1 cellular context compared by ENCODE assay signal in the genomic region with DNA sequence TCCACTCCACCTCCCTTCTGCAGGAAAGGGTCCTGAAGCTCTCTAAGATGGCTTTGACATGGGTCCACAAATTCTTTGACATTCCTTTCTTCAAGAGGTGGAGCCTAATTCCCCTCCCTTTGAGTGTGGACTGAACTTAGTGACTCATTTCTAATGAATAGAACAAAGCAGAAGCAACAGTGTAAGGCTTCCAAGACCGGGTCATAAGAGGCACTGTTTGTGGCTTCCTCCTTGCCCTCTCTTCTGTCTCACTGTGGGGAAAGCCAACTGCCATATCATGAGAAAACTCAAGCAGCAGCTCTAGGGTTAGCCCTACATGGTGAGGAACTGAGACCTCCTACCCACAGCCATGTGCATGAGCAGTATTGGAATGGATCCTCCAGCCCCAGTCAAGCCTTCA.
A peak's percentile ranks its signal among the peaks of the same experiment; 100 is the strongest.
TF ChIP-seq lines count a peak whose summit lies in the region.

No MANE protein-coding gene starts in this region.

TF ChIP-seq in K562, 482 proteins besides CTCF, POLR2A, EP300 and RAD21:
- no peak for TF ChIP-seq ZNF695 (CRISPR knock-in tag; IDR thresholded peaks at IDR 0.05)
- TF ChIP-seq, protein P1, sequence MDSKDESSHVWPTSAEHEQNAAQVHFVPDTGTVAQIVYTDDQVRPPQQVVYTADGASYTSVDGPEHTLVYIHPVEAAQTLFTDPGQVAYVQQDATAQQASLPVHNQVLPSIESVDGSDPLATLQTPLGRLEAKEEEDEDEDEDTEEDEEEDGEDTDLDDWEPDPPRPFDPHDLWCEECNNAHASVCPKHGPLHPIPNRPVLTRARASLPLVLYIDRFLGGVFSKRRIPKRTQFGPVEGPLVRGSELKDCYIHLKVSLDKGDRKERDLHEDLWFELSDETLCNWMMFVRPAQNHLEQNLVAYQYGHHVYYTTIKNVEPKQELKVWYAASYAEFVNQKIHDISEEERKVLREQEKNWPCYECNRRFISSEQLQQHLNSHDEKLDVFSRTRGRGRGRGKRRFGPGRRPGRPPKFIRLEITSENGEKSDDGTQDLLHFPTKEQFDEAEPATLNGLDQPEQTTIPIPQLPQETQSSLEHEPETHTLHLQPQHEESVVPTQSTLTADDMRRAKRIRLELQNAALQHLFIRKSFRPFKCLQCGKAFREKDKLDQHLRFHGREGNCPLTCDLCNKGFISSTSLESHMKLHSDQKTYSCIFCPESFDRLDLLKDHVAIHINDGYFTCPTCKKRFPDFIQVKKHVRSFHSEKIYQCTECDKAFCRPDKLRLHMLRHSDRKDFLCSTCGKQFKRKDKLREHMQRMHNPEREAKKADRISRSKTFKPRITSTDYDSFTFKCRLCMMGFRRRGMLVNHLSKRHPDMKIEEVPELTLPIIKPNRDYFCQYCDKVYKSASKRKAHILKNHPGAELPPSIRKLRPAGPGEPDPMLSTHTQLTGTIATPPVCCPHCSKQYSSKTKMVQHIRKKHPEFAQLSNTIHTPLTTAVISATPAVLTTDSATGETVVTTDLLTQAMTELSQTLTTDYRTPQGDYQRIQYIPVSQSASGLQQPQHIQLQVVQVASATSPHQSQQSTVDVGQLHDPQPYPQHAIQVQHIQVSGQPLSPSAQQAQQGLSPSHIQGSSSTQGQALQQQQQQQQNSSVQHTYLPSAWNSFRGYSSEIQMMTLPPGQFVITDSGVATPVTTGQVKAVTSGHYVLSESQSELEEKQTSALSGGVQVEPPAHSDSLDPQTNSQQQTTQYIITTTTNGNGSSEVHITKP (IDR thresholded peaks at IDR 0.05; ENCODE audit: partially characterized antibody): peak; percentile 21
